8 cellular contexts compared by ENCODE assay signal in the genomic region with DNA sequence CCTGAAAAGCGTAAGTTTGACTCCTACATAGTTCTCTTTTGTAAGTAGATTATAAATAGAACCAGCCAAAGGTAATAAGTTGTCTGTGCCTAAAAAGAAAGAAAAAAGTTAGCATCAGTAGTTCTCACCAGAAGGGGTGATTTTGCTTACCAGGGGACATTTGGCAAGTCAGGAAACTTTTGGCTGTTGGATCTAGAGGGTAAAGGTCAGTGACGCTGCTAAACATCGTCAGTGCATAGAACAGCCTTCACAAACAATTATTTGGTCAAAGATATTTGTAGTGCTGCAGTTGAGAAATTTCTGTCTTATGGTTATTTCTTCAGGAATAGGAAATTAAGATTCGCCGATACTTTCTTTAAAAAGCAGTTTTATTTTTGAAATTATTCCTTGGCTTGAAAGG. TPM values are rescaled to one million over a fixed set of nuclear protein-coding genes. Genes with fewer than 3 reads are reported as not detected.
DNase-seq lines count a peak whose midpoint lies in the region; ATAC-seq and TF ChIP-seq lines count a peak whose summit lies in the region.

No MANE protein-coding gene starts in this region.

- TF ChIP-seq CTCF in BJ (IDR thresholded peaks at IDR 0.05; ENCODE audit: insufficient read depth, low read depth, low read length) (no peak), HFFc6 (IDR thresholded peaks at IDR 0.05) (no peak), MCF 10A (IDR thresholded peaks at IDR 0.05; ENCODE audit: unreplicated experiment) (no peak)

- H3K27me3 ChIP-seq in BJ (ENCODE audit: control insufficient read depth, insufficient read depth, low read length), result no peaks in the 10 kb centered on the region
- H3K27me3 ChIP-seq in naive thymus-derived CD4-positive, alpha-beta T cell (ENCODE audit: control insufficient read depth in 2 of 2, insufficient read depth in 2 of 2, low read length in 2 of 2), result no peaks in the 10 kb centered on the region

- H3K4me1 ChIP-seq in naive thymus-derived CD4-positive, alpha-beta T cell (ENCODE audit: control insufficient read depth in 2 of 2, insufficient read depth in 2 of 2, low read length in 2 of 2), result peaks cover 11 to 18% of the 10 kb centered on the region in 2 donors

- H3K4me3 ChIP-seq in BJ (ENCODE audit: low read depth, low read length), result 0 out of 2 replicates have a peak overlapping the region, but pooled peaks have one; percentile 19
- H3K4me3 ChIP-seq in naive thymus-derived CD4-positive, alpha-beta T cell (ENCODE audit: low read length), result no peak overlapping the region

- ATAC-seq in naive thymus-derived CD4-positive, alpha-beta T cell, result no peak
- ATAC-seq in HG02571 (IDR thresholded peaks at IDR 0.05; ENCODE audit: unreplicated experiment) (no peak), HG02870 (IDR thresholded peaks at IDR 0.05; ENCODE audit: unreplicated experiment) (no peak), GM21360 (IDR thresholded peaks at IDR 0.05; ENCODE audit: unreplicated experiment) (no peak)

- intact Hi-C loops in MCF 10A (cut with micrococcal nuclease), result loop anchor here (2.0 to 10.0 kb wide), 3 partner anchors 53 to 395 kb away; no protein-coding TSS in a partner anchor
- intact Hi-C loops in naive thymus-derived CD4-positive, alpha-beta T cell (cut with micrococcal nuclease), result loop anchor here in 1 of 2 donors (5.0 to 10.0 kb wide), 3 partner anchors 425 to 1962 kb away; a partner anchor contains a TSS

- POLR2A ChIA-PET in BJ (lab: Charles Lee), result no interaction called here
- POLR2A ChIA-PET in MCF 10A (lab: Yijun Ruan, JAX), result interaction anchor here (1.2 kb wide), 1 partner anchor 11 kb away, joined by 5 read pairs; no protein-coding TSS in a partner anchor
- POLR2A ChIA-PET in naive thymus-derived CD4-positive, alpha-beta T cell (lab: Charles Lee), result no interaction called here

- no peak overlapping the region; the same call in 1 of the 2 replicates for H3K4me3 Mint-ChIP-seq in HFFc6
- H3K4me3 Mint-ChIP-seq in MCF 10A (ENCODE audit: unreplicated experiment), result no peak overlapping the region
- peak overlapping the region in 3 of 10 donors; percentile 10 to 66 (median 63) for H3K4me3 Mint-ChIP-seq in naive thymus-derived CD4-positive, alpha-beta T cell

- H3K36me3 Mint-ChIP-seq in HFFc6 (ENCODE audit: low read depth) (peaks cover 18% of the 10 kb centered on the region), MCF 10A (ENCODE audit: insufficient read depth, unreplicated experiment) (peaks cover 33% of the 10 kb centered on the region)
- H3K36me3 Mint-ChIP-seq in naive thymus-derived CD4-positive, alpha-beta T cell, result peaks cover 11 to 32% (median 14%) of the 10 kb centered on the region in 5 donors

- H3K27ac Mint-ChIP-seq in HFFc6 (peak overlapping the region; percentile 23; the same call in 1 of the 2 replicates), MCF 10A (ENCODE audit: low read depth, unreplicated experiment) (no peak overlapping the region)
- peak overlapping the region in 1 of 9 donors; percentile 24 for H3K27ac Mint-ChIP-seq in naive thymus-derived CD4-positive, alpha-beta T cell

- H3K9me3 ChIP-seq in naive thymus-derived CD4-positive, alpha-beta T cell (ENCODE audit: control insufficient read depth in 2 of 3, low read length in 3 of 3), result no peaks in the 10 kb centered on the region

- no peaks in the 10 kb centered on the region for H3K27me3 Mint-ChIP-seq in HFFc6 (ENCODE audit: insufficient read depth)
- no peaks in the 10 kb centered on the region for H3K27me3 Mint-ChIP-seq in MCF 10A (ENCODE audit: insufficient read depth, unreplicated experiment)
- no peaks in the 10 kb centered on the region for H3K27me3 Mint-ChIP-seq in naive thymus-derived CD4-positive, alpha-beta T cell

- peaks cover 2% of the 10 kb centered on the region; the same call in 1 of the 2 replicates for H3K36me3 ChIP-seq in BJ (ENCODE audit: control insufficient read depth, insufficient read depth, low read length)
- peaks cover 7 to 23% (median 8%) of the 10 kb centered on the region in 3 experiments for H3K36me3 ChIP-seq in naive thymus-derived CD4-positive, alpha-beta T cell (ENCODE audit: control insufficient read depth in 2 of 3, insufficient read depth in 3 of 3, low read length in 3 of 3)

- peak overlapping the region; percentile 23 for H3K27ac ChIP-seq in naive thymus-derived CD4-positive, alpha-beta T cell (ENCODE audit: low read depth, low read length)

- BruUV-seq in MCF 10A (replicated peaks; lab: Mats Ljungman, UMichigan), result no TSS peak

- CTCF ChIA-PET in BJ (lab: Yijun Ruan, JAX), result no interaction called here
- CTCF ChIA-PET in MCF 10A (lab: Yijun Ruan, JAX), result no interaction called here
- CTCF ChIA-PET in naive thymus-derived CD4-positive, alpha-beta T cell (lab: Charles Lee), result no interaction called here

- H3K4me1 Mint-ChIP-seq in HFFc6 (ENCODE audit: low read depth), result peaks cover 8% of the 10 kb centered on the region
- H3K4me1 Mint-ChIP-seq in MCF 10A (ENCODE audit: insufficient read depth, unreplicated experiment), result peaks cover 22% of the 10 kb centered on the region
- H3K4me1 Mint-ChIP-seq in naive thymus-derived CD4-positive, alpha-beta T cell, result peaks cover 25 to 53% (median 37%) of the 10 kb centered on the region in 7 donors

- H3K9me3 Mint-ChIP-seq in HFFc6 (no peaks in the 10 kb centered on the region), MCF 10A (ENCODE audit: unreplicated experiment) (no peaks in the 10 kb centered on the region)
- no peaks in the 10 kb centered on the region for H3K9me3 Mint-ChIP-seq in naive thymus-derived CD4-positive, alpha-beta T cell

- DNase-seq in BJ (ENCODE audit: low read depth) (no peak), HFFc6 (no peak), MCF 10A (ENCODE audit: unreplicated experiment) (peak; percentile 4), NCI-H1417 (lab: John Stamatoyannopoulos, UW) (no peak)
- DNase-seq in naive thymus-derived CD4-positive, alpha-beta T cell, result no peak

RNA-seq across cellular contexts. Expression of a gene that starts 2.0 kb away (rescaled TPM):
- polyA plus RNA-seq in BJ (2011; rRNA removed), result 7.5 and 10.9 TPM in 2 replicates
- 5.7 and 8.2 TPM in 2 replicates for polyA minus RNA-seq in BJ (2011; rRNA and poly(A)+ RNA removed)
- total RNA-seq in HFFc6 (2021; fragmentation: NEBNext Ultra II Directional; extraction: Animal tissue kit (Norgen Biotek cat#: 25700)), result 10 to 100 TPM in 4 of 6 experiments, 1 to 10 TPM in 2; 8.0 to 10.9 (median 10.3) TPM
- total RNA-seq in MCF 10A (2022), result 9.8 and 11.8 TPM in 2 replicates
- total RNA-seq in naive thymus-derived CD4-positive, alpha-beta T cell, result 10 to 100 TPM; 22.4 to 34.7 (median 30.4) TPM
- polyA plus RNA-seq in naive thymus-derived CD4-positive, alpha-beta T cell, result 10 to 100 TPM; 17.4 to 21.9 TPM
